8 cellular contexts compared by ENCODE assay signal in the genomic region with DNA sequence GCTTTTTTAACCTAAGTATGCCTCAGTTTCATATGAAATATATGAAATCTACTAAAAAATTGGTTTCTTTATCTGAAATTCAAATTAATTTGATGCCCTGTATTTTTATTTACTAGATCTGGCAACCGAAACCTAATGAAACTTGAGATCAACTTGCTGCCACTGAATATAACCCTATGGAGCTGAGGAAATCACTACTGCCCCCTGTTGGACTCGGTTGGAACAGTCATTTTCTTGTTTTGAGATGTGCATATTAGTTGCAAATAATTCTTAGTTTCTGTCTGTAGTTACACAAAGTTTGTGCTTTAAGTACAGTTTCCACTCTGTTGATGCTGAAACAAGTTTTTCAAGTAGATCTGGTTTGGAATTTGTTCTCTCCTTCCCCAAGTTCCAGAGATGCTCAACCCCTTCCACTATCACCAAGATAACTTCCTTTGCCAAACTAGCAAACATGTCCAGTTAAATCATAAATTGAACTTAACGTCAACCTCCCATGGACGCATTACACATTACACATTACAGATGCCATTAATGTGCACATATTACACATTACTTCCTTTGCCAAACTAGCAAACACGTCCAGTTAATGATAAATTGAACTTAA. TPM values are rescaled to one million over a fixed set of nuclear protein-coding genes. Genes with fewer than 3 reads are reported as not detected.
DNase-seq lines count a peak whose midpoint lies in the region; ATAC-seq, FAIRE-seq and TF ChIP-seq lines count a peak whose summit lies in the region.

No MANE protein-coding gene starts in this region.

- H3K27me3 ChIP-seq in CD4-positive, CD25-positive, alpha-beta regulatory T cell (ENCODE audit: control insufficient read depth, insufficient read depth, low read length): no peaks in the 10 kb centered on the region
- H3K27me3 ChIP-seq in GM23338 (ENCODE audit: insufficient read depth): no peaks in the 10 kb centered on the region

- peak; percentile 10 for FAIRE-seq in frontal cortex (lab: Jason Lieb, UNC)

- no peak overlapping the region for H2AFZ ChIP-seq in GM23338

- H3K27me3 Mint-ChIP-seq in CD4-positive, CD25-positive, alpha-beta regulatory T cell: peaks cover 13% of the 10 kb centered on the region
- H3K27me3 Mint-ChIP-seq in GM23338 (ENCODE audit: insufficient read depth, low read depth, poor library complexity): no peaks in the 10 kb centered on the region
- no peaks in the 10 kb centered on the region for H3K27me3 Mint-ChIP-seq in progenitor cell of endocrine pancreas

- peaks cover 0 to 2% (median 0%) of the 10 kb centered on the region in 7 donors for H3K9me3 Mint-ChIP-seq in CD4-positive, CD25-positive, alpha-beta regulatory T cell
- no peaks in the 10 kb centered on the region for H3K9me3 Mint-ChIP-seq in GM23338
- peaks cover 2% of the 10 kb centered on the region for H3K9me3 Mint-ChIP-seq in progenitor cell of endocrine pancreas (ENCODE audit: low read depth)

- no peak overlapping the region for H3K4me3 Mint-ChIP-seq in CD4-positive, CD25-positive, alpha-beta regulatory T cell
- no peak overlapping the region for H3K4me3 Mint-ChIP-seq in GM23338
- no peak overlapping the region for H3K4me3 Mint-ChIP-seq in progenitor cell of endocrine pancreas (ENCODE audit: low read depth)

- H3K36me3 ChIP-seq in CD4-positive, CD25-positive, alpha-beta regulatory T cell (ENCODE audit: control insufficient read depth, insufficient read depth, low read length): no peaks in the 10 kb centered on the region
- H3K36me3 ChIP-seq in GM23338 (ENCODE audit: insufficient read depth): no peaks in the 10 kb centered on the region

- no peaks in the 10 kb centered on the region for H3K4me1 ChIP-seq in CD4-positive, CD25-positive, alpha-beta regulatory T cell (ENCODE audit: control insufficient read depth, insufficient read depth, low read length, poor library complexity, severe bottlenecking)
- H3K4me1 ChIP-seq in GM23338 (ENCODE audit: insufficient read depth): 0 out of 2 replicates have a peak, but pooled peaks cover 4% of the 10 kb centered on the region

- H3K4me1 Mint-ChIP-seq in CD4-positive, CD25-positive, alpha-beta regulatory T cell: no peaks in the 10 kb centered on the region
- peaks cover 10% of the 10 kb centered on the region for H3K4me1 Mint-ChIP-seq in GM23338
- H3K4me1 Mint-ChIP-seq in progenitor cell of endocrine pancreas (ENCODE audit: low read depth): peaks cover 3% of the 10 kb centered on the region

- DNase-seq in CD4-positive, CD25-positive, alpha-beta regulatory T cell: peak; percentile 22 to 63 (median 41)
- DNase-seq in GM23338 (ENCODE audit: low spot score) (peak; percentile 78), NCI-H526 treated with DMSO at 0.1 percent for 48 hours (lab: John Stamatoyannopoulos, UW) (peak; percentile 52), frontal cortex (ENCODE audit: low spot score in 2 of 2) (peak in 1 of 2 donors; percentile 25), progenitor cell of endocrine pancreas (ENCODE audit: low spot score, unreplicated experiment) (peak; percentile 15)
- peak; percentile 66 for DNase-seq in activated CD8-positive, alpha-beta memory T cell treated with anti-CD3 and anti-CD28 coated beads for 24 hours

- H3K9me2 ChIP-seq in GM23338 (ENCODE audit: insufficient read depth): no peaks in the 10 kb centered on the region

- no peak overlapping the region for H3K4me2 ChIP-seq in GM23338

- H3K36me3 Mint-ChIP-seq in CD4-positive, CD25-positive, alpha-beta regulatory T cell: no peaks in the 10 kb centered on the region
- no peaks in the 10 kb centered on the region for H3K36me3 Mint-ChIP-seq in GM23338 (ENCODE audit: low read depth)
- no peaks in the 10 kb centered on the region for H3K36me3 Mint-ChIP-seq in progenitor cell of endocrine pancreas (ENCODE audit: insufficient read depth)

- no peaks in the 10 kb centered on the region for H3K79me2 ChIP-seq in GM23338 (replicated peaks; ENCODE audit: insufficient read depth)

- no peaks in the 10 kb centered on the region for H3K9me3 ChIP-seq in CD4-positive, CD25-positive, alpha-beta regulatory T cell (ENCODE audit: control insufficient read depth in 2 of 2, low read length in 2 of 2)

- TF ChIP-seq CTCF in GM23338 (conservative IDR thresholded peaks at IDR 0.05; ENCODE audit: low read depth in 2 of 2): peak; percentile 80 to 92
- TF ChIP-seq CTCF in progenitor cell of endocrine pancreas (IDR thresholded peaks at IDR 0.05; ENCODE audit: unreplicated experiment): peak; percentile 71

- H3K27ac Mint-ChIP-seq in CD4-positive, CD25-positive, alpha-beta regulatory T cell: no peak overlapping the region
- H3K27ac Mint-ChIP-seq in GM23338 (no peak overlapping the region; the same call in 1 of the 2 replicates), progenitor cell of endocrine pancreas (no peak overlapping the region)

- H3F3A ChIP-seq in GM23338 (replicated peaks; ENCODE audit: low read depth): no peaks in the 10 kb centered on the region

- ATAC-seq in CD4-positive, CD25-positive, alpha-beta regulatory T cell (ENCODE audit: low read depth in 2 of 2): no peak
- ATAC-seq in GM23338 (peak; percentile 63), GM21529 (IDR thresholded peaks at IDR 0.05; ENCODE audit: unreplicated experiment) (no peak), HG02571 (IDR thresholded peaks at IDR 0.05; ENCODE audit: unreplicated experiment) (no peak)

- H3K27ac ChIP-seq in CD4-positive, CD25-positive, alpha-beta regulatory T cell (ENCODE audit: insufficient read depth, low read length, poor library complexity, severe bottlenecking): no peak overlapping the region
- no peak overlapping the region for H3K27ac ChIP-seq in GM23338 (ENCODE audit: low read depth)

- H4K20me1 ChIP-seq in GM23338 (replicated peaks; ENCODE audit: insufficient read depth): no peaks in the 10 kb centered on the region

- H3K4me3 ChIP-seq in CD4-positive, CD25-positive, alpha-beta regulatory T cell (ENCODE audit: low read depth, low read length): no peak overlapping the region
- no peak overlapping the region for H3K4me3 ChIP-seq in GM23338

TF ChIP-seq in GM23338, 12 proteins besides CTCF, POLR2A, EP300 and RAD21 (continues in another document):
- no peak for TF ChIP-seq JUNB (IDR thresholded peaks at IDR 0.05; ENCODE audit: unreplicated experiment)
- TF ChIP-seq, protein P1, sequence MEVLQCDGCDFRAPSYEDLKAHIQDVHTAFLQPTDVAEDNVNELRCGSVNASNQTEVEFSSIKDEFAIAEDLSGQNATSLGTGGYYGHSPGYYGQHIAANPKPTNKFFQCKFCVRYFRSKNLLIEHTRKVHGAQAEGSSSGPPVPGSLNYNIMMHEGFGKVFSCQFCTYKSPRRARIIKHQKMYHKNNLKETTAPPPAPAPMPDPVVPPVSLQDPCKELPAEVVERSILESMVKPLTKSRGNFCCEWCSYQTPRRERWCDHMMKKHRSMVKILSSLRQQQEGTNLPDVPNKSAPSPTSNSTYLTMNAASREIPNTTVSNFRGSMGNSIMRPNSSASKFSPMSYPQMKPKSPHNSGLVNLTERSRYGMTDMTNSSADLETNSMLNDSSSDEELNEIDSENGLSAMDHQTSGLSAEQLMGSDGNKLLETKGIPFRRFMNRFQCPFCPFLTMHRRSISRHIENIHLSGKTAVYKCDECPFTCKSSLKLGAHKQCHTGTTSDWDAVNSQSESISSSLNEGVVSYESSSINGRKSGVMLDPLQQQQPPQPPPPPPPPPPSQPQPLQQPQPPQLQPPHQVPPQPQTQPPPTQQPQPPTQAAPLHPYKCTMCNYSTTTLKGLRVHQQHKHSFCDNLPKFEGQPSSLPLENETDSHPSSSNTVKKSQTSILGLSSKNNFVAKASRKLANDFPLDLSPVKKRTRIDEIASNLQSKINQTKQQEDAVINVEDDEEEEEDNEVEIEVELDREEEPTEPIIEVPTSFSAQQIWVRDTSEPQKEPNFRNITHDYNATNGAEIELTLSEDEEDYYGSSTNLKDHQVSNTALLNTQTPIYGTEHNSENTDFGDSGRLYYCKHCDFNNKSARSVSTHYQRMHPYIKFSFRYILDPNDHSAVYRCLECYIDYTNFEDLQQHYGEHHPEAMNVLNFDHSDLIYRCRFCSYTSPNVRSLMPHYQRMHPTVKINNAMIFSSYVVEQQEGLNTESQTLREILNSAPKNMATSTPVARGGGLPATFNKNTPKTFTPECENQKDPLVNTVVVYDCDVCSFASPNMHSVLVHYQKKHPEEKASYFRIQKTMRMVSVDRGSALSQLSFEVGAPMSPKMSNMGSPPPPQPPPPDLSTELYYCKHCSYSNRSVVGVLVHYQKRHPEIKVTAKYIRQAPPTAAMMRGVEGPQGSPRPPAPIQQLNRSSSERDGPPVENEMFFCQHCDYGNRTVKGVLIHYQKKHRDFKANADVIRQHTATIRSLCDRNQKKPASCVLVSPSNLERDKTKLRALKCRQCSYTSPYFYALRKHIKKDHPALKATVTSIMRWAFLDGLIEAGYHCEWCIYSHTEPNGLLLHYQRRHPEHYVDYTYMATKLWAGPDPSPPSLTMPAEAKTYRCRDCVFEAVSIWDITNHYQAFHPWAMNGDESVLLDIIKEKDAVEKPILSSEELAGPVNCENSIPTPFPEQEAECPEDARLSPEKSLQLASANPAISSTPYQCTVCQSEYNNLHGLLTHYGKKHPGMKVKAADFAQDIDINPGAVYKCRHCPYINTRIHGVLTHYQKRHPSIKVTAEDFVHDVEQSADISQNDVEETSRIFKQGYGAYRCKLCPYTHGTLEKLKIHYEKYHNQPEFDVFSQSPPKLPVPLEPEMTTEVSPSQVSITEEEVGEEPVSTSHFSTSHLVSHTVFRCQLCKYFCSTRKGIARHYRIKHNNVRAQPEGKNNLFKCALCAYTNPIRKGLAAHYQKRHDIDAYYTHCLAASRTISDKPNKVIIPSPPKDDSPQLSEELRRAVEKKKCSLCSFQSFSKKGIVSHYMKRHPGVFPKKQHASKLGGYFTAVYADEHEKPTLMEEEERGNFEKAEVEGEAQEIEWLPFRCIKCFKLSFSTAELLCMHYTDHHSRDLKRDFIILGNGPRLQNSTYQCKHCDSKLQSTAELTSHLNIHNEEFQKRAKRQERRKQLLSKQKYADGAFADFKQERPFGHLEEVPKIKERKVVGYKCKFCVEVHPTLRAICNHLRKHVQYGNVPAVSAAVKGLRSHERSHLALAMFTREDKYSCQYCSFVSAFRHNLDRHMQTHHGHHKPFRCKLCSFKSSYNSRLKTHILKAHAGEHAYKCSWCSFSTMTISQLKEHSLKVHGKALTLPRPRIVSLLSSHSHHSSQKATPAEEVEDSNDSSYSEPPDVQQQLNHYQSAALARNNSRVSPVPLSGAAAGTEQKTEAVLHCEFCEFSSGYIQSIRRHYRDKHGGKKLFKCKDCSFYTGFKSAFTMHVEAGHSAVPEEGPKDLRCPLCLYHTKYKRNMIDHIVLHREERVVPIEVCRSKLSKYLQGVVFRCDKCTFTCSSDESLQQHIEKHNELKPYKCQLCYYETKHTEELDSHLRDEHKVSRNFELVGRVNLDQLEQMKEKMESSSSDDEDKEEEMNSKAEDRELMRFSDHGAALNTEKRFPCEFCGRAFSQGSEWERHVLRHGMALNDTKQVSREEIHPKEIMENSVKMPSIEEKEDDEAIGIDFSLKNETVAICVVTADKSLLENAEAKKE (CRISPR knock-in tag; IDR thresholded peaks at IDR 0.05): no peak
- no peak for TF ChIP-seq POLR2AphosphoS5 (IDR thresholded peaks at IDR 0.05; ENCODE audit: low read depth)

RNA-seq across cellular contexts. Expression of a gene that starts 22.2 kb away (rescaled TPM):
- 118 TPM for total RNA-seq in CD4-positive, CD25-positive, alpha-beta regulatory T cell
- polyA plus RNA-seq in CD4-positive, CD25-positive, alpha-beta regulatory T cell: 10 to 100 TPM; 39.1 to 56.0 (median 48.2) TPM
- total RNA-seq in GM23338 (2014; rRNA removed; shearing (Covaris generic)): 44.6 and 52.7 TPM in 2 replicates
- polyA plus RNA-seq in GM23338 (2016; fragmentation: Nextera tagmentation; extraction: Ambion mirVana): 24.3 and 37.5 TPM in 2 replicates
- total RNA-seq in frontal cortex (286 TPM), progenitor cell of endocrine pancreas (136 and 145 TPM in 2 replicates)
